ENCODE assay signal across 18 cellular contexts in the genomic region with DNA sequence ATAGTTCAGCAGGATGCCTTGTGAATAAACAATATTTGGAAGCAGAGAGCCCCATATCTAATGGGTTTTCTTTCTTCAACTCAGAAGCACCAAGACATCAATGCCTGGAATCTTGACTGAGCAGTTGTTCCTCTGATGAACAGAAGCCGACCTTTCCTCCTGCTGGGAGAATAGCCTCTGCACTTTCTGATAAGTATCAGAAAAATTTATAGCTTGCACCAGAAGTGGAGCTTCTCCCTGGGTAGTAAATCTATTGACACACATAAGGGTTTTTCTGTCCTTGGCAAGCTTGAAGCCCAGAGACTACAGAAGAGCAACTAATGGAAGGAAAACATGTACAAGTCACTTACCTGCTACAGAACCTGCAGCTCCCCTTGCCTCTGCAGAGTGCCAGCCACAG.
DNase-seq lines count a peak whose midpoint lies in the region; ATAC-seq and TF ChIP-seq lines count a peak whose summit lies in the region.
"Had no signal": no experiment of that assay in that cellular context is flagged by ENCODE, and none has a peak within 500 bp of the region (broad histone marks: within the 10 kb centered on the region; RNA-seq: fewer than 3 reads in every experiment).

No MANE protein-coding gene starts in this region.

- no peak for TF ChIP-seq CTCF in LNCaP clone FGC (IDR thresholded peaks at IDR 0.05; ENCODE audit: control insufficient read depth, extremely low read depth, insufficient read depth)
- TF ChIP-seq CTCF in VCaP (conservative IDR thresholded peaks at IDR 0.05), result no peak

- peak overlapping the region; percentile 59 for H3K27ac ChIP-seq in VCaP
- H3K27ac ChIP-seq: PC-9, SJSA1 had no signal

- DNase-seq in NCI-H1092 treated with DMSO at 0.1 percent for 48 hours (lab: John Stamatoyannopoulos, UW) (peak; percentile 5), NCI-H1092 (lab: John Stamatoyannopoulos, UW) (no peak), LNCaP clone FGC (ENCODE audit: low read depth) (peak; percentile 26), superior temporal gyrus (ENCODE audit: extremely low spot score) (peak; percentile 14), HK-2 (ENCODE audit: unreplicated experiment) (no peak)
- no peak for DNase-seq in activated naive CD4-positive, alpha-beta T cell treated with anti-CD3 and anti-CD28 coated beads, Interleukin-2, amount 50 U/mL, for 16 hours
- DNase-seq: 8988T; CD4-positive, alpha-beta memory T cell; GDM1; H9; NCI-H1694; NCI-H226; NCI-H524 treated with DMSO at 0.1 percent for 48 hours; PC-9; T-cell had no signal

- H3K4me3 ChIP-seq in LNCaP clone FGC (ENCODE audit: low read depth, low read length), result no peak overlapping the region
- H3K4me3 ChIP-seq: PC-9, SJSA1 had no signal

- no peak for ATAC-seq in GM19455 (IDR thresholded peaks at IDR 0.05; ENCODE audit: unreplicated experiment)
- ATAC-seq: T-cell had no signal

Comparison
In these comparisons a context has a peak if more than half of its experiments do, and no peak if none do; other contexts are left out.
1. DNase-seq: peak in NCI-H1092 treated with DMSO at 0.1 percent for 48 hours (single experiment), LNCaP clone FGC (single experiment) and superior temporal gyrus (single experiment); none in NCI-H1092 (single experiment), activated naive CD4-positive, alpha-beta T cell treated with anti-CD3 and anti-CD28 coated beads, Interleukin-2, amount 50 U/mL, for 16 hours (single experiment) and HK-2 (single experiment).